8 cellular contexts compared by ENCODE assay signal in genomic region chr1:198179556-198179981, GRCh38. TPM values are rescaled to one million over a fixed set of nuclear protein-coding genes. Genes with fewer than 3 reads are reported as not detected.
DNase-seq lines count a peak whose midpoint lies in the region; ATAC-seq and TF ChIP-seq lines count a peak whose summit lies in the region.
"Had no signal": no experiment of that assay in that cellular context is flagged by ENCODE, and none has a peak within 500 bp of the region (broad histone marks: within the 10 kb centered on the region; RNA-seq: fewer than 3 reads in every experiment).

No MANE protein-coding gene starts in this region.

- H3K36me3 Mint-ChIP-seq in activated naive CD8-positive, alpha-beta T cell treated with anti-CD3 and anti-CD28 coated beads, Interleukin-2, amount 10 ng/mL, durations not matched to agents 7 days and 5 days, result peaks cover 12% of the 10 kb centered on the region
- H3K36me3 Mint-ChIP-seq in osteocyte (ENCODE audit: unreplicated experiment), result no peaks in the 10 kb centered on the region

- H3K27me3 Mint-ChIP-seq in activated naive CD8-positive, alpha-beta T cell treated with anti-CD3 and anti-CD28 coated beads, Interleukin-2, amount 10 ng/mL, durations not matched to agents 7 days and 5 days, result no peaks in the 10 kb centered on the region
- H3K27me3 Mint-ChIP-seq in osteocyte (ENCODE audit: unreplicated experiment), result no peaks in the 10 kb centered on the region

- no peak for DNase-seq in activated naive CD8-positive, alpha-beta T cell treated with anti-CD3 and anti-CD28 coated beads, Interleukin-2, amount 10 ng/mL, durations not matched to agents 7 days and 5 days
- DNase-seq in osteocyte (ENCODE audit: extremely low spot score, unreplicated experiment) (no peak), NCI-H1417 treated with DMSO at 0.1 percent for 48 hours (lab: John Stamatoyannopoulos, UW) (no peak), occipital lobe (lab: John Stamatoyannopoulos, UW) (no peak)
- DNase-seq: activated CD4-positive, alpha-beta T cell treated with anti-CD3 and anti-CD28 coated beads, Interleukin-2, amount 50 U/mL, for 48 hours had no signal

- POLR2A ChIA-PET in activated naive CD8-positive, alpha-beta T cell treated with anti-CD3 and anti-CD28 coated beads, Interleukin-2, amount 10 ng/mL, durations not matched to agents 7 days and 5 days (lab: Charles Lee), result no interaction called here

- H3K9me3 Mint-ChIP-seq in activated naive CD8-positive, alpha-beta T cell treated with anti-CD3 and anti-CD28 coated beads, Interleukin-2, amount 10 ng/mL, durations not matched to agents 7 days and 5 days, result no peaks in the 10 kb centered on the region
- H3K9me3 Mint-ChIP-seq in osteocyte (ENCODE audit: unreplicated experiment), result no peaks in the 10 kb centered on the region

- peak overlapping the region; percentile 53 for H3K27ac Mint-ChIP-seq in activated naive CD8-positive, alpha-beta T cell treated with anti-CD3 and anti-CD28 coated beads, Interleukin-2, amount 10 ng/mL, durations not matched to agents 7 days and 5 days
- peak overlapping the region; percentile 57 for H3K27ac Mint-ChIP-seq in osteocyte (ENCODE audit: unreplicated experiment)

- peaks cover 72% of the 10 kb centered on the region for H3K4me1 Mint-ChIP-seq in activated naive CD8-positive, alpha-beta T cell treated with anti-CD3 and anti-CD28 coated beads, Interleukin-2, amount 10 ng/mL, durations not matched to agents 7 days and 5 days
- peaks cover 51% of the 10 kb centered on the region for H3K4me1 Mint-ChIP-seq in osteocyte (ENCODE audit: unreplicated experiment)

- ATAC-seq in GM19043 (IDR thresholded peaks at IDR 0.05; ENCODE audit: low read depth, unreplicated experiment), result peak; percentile 38
- ATAC-seq in HG03558 (IDR thresholded peaks at IDR 0.05; ENCODE audit: extremely low read depth, unreplicated experiment), result peak; percentile 39
- ATAC-seq in activated naive CD8-positive, alpha-beta T cell treated with anti-CD3 and anti-CD28 coated beads, Interleukin-2, amount 10 ng/mL, durations not matched to agents 7 days and 5 days (ENCODE audit: low read depth), result peak; percentile 67
- ATAC-seq in HG02623 (IDR thresholded peaks at IDR 0.05; ENCODE audit: unreplicated experiment), result no peak

- H3K4me3 Mint-ChIP-seq in activated naive CD8-positive, alpha-beta T cell treated with anti-CD3 and anti-CD28 coated beads, Interleukin-2, amount 10 ng/mL, durations not matched to agents 7 days and 5 days, result peak overlapping the region; percentile 56
- H3K4me3 Mint-ChIP-seq in osteocyte (ENCODE audit: unreplicated experiment), result no peak overlapping the region

- TF ChIP-seq CTCF in osteocyte (IDR thresholded peaks at IDR 0.05), result no peak

RNA-seq across cellular contexts. Expression of gene NEK7, which starts 22.8 kb away (rescaled TPM):
- 10 to 100 TPM; 68.9 to 71.7 TPM for total RNA-seq in activated naive CD8-positive, alpha-beta T cell treated with anti-CD3 and anti-CD28 coated beads, Interleukin-2, amount 10 ng/mL, durations not matched to agents 7 days and 5 days
- total RNA-seq in osteocyte, result 55.7 and 61.6 TPM in 2 replicates
- 24.6 TPM for total RNA-seq in occipital lobe
